8 cellular contexts compared by ENCODE assay signal in genomic region chr10:121900443-121901174, GRCh38. TPM values are rescaled to one million over a fixed set of nuclear protein-coding genes. Genes with fewer than 3 reads are reported as not detected.
A peak's percentile ranks its signal among the peaks of the same experiment; 100 is the strongest.
DNase-seq lines count a peak whose midpoint lies in the region; ATAC-seq and TF ChIP-seq lines count a peak whose summit lies in the region.

No MANE protein-coding gene starts in this region.

- ATAC-seq in HG03097 (IDR thresholded peaks at IDR 0.05; ENCODE audit: low FRiP score, unreplicated experiment) (peak; percentile 63), GM19397 (IDR thresholded peaks at IDR 0.05; ENCODE audit: unreplicated experiment) (no peak)

- no peak for TF ChIP-seq POLR2A in sigmoid colon (IDR thresholded peaks at IDR 0.05)

- TF ChIP-seq CTCF in GM12874 (IDR thresholded peaks at IDR 0.05; ENCODE audit: insufficient read depth, low read depth, low read length) (peak; percentile 52; the same call in 1 of the 2 replicates), right atrium auricular region (IDR thresholded peaks at IDR 0.05) (peak; percentile 55 to 76), sigmoid colon (IDR thresholded peaks at IDR 0.05) (peak; percentile 29 to 68 (median 52))

- no peaks in the 10 kb centered on the region for H3K4me1 ChIP-seq in adipocyte (ENCODE audit: control insufficient read depth, insufficient read depth, low read length)
- peaks cover 0 to 5% of the 10 kb centered on the region in 2 donors for H3K4me1 ChIP-seq in right atrium auricular region
- peaks cover 0 to 14% (median 8%) of the 10 kb centered on the region in 4 donors for H3K4me1 ChIP-seq in sigmoid colon

- H3K9me3 ChIP-seq in adipocyte (ENCODE audit: control insufficient read depth, low read length) (no peaks in the 10 kb centered on the region), right atrium auricular region (no peaks in the 10 kb centered on the region), sigmoid colon (no peaks in the 10 kb centered on the region)

- intact Hi-C loops in sigmoid colon (cut with DNase I) = no loop called here

- peaks cover 25% of the 10 kb centered on the region for H3K36me3 ChIP-seq in adipocyte (ENCODE audit: control insufficient read depth, insufficient read depth, low read length, severe bottlenecking)
- peaks cover 26% of the 10 kb centered on the region for H3K36me3 ChIP-seq in right atrium auricular region
- H3K36me3 ChIP-seq in sigmoid colon = peaks cover 0 to 38% (median 3%) of the 10 kb centered on the region in 4 donors

- DNase-seq in AG08395 (ENCODE audit: low spot score) (peak; percentile 71), NCI-H2171 treated with DMSO at 0.1 percent for 48 hours (lab: John Stamatoyannopoulos, UW) (peak; percentile 56), adipocyte (ENCODE audit: low read depth) (peak; percentile 91), right atrium auricular region (ENCODE audit: low spot score) (no peak), sigmoid colon (no peak)

- H3K4me3 ChIP-seq in adipocyte (ENCODE audit: low read length) (no peak overlapping the region), right atrium auricular region (no peak overlapping the region), sigmoid colon (no peak overlapping the region)

- no peak overlapping the region for H3K9ac ChIP-seq in adipocyte (ENCODE audit: low read length)

- WGBS in sigmoid colon, 2 donors = 38 to 54% methylated on average over 10 of the region's 10 CpGs

- H3K27me3 ChIP-seq in adipocyte (replicated peaks; ENCODE audit: control insufficient read depth, insufficient read depth, low read length) (no peaks in the 10 kb centered on the region), right atrium auricular region (no peaks in the 10 kb centered on the region), sigmoid colon (no peaks in the 10 kb centered on the region)

- H3K27ac ChIP-seq in right atrium auricular region = no peak overlapping the region
- no peak overlapping the region for H3K27ac ChIP-seq in sigmoid colon

- TF ChIP-seq EP300 in sigmoid colon (IDR thresholded peaks at IDR 0.05) = no peak

RNA-seq across cellular contexts. Expression of gene ATE1, which starts 27.2 kb away (rescaled TPM):
- total RNA-seq in right atrium auricular region = 10 to 100 TPM; 31.0 to 62.0 TPM
- total RNA-seq in sigmoid colon = 10 to 100 TPM; 31.4 to 49.6 (median 37.0) TPM
- polyA plus RNA-seq in sigmoid colon = 10 to 100 TPM; 12.5 to 20.6 (median 15.0) TPM

Comparison
In these comparisons a context has a peak if more than half of its experiments do, and no peak if none do; other contexts are left out.
1. DNase-seq: peak in AG08395 (single experiment), NCI-H2171 treated with DMSO at 0.1 percent for 48 hours (single experiment) and adipocyte (single experiment); none in right atrium auricular region (single experiment) and sigmoid colon (single experiment).
2. Peak in every context shown above with its lines, with median percentiles within 50 percentile points of each other: CTCF ChIP-seq.